Comparison of ENCODE assay signal across 10 cellular contexts in genomic region chr2:223570784-223571183, GRCh38.
"Had no signal": no experiment of that assay in that cellular context is flagged by ENCODE, and none has a peak within 500 bp of the region (broad histone marks: within the 10 kb centered on the region; RNA-seq: fewer than 3 reads in every experiment).

No MANE protein-coding gene starts in this region.

- H3K36me3 ChIP-seq: HAP-1 had no signal

- H3K9me3 ChIP-seq: HAP-1 had no signal

- DNase-seq: GM23248, GOT3, H7, H9, HCEC 1CT, HFFc6 had no signal

- H3K4me1 ChIP-seq: HAP-1 had no signal

- H3K9ac ChIP-seq: GM23248 had no signal

- ATAC-seq: GM23338 had no signal

- H3K4me2 ChIP-seq: GM23338 had no signal

- FAIRE-seq: H1, H54 had no signal

- H2AFZ ChIP-seq: GM23248, GM23338 had no signal

- H3K4me3 ChIP-seq: GM23248, GM23338, HAP-1 had no signal

- H3K27ac ChIP-seq: GM23248 had no signal
